In genomic region chr6:31738048-31738979, GRCh38 we compare ENCODE assay signal across 8 cellular contexts. TPM values are rescaled to one million over a fixed set of nuclear protein-coding genes. Genes with fewer than 3 reads are reported as not detected.
DNase-seq lines count a peak whose midpoint lies in the region; ATAC-seq and TF ChIP-seq lines count a peak whose summit lies in the region.

No MANE protein-coding gene starts in this region.

- ATAC-seq in GM21381 (IDR thresholded peaks at IDR 0.05; ENCODE audit: unreplicated experiment): no peak

- H3K4me3 ChIP-seq in Jurkat, Clone E6-1 (ENCODE audit: low read length): peak overlapping the region; percentile 98
- H3K4me3 ChIP-seq in SJCRH30: peak overlapping the region; percentile 31
- H3K4me3 ChIP-seq in spleen: peak overlapping the region in 7 of 8 donors; percentile 9 to 95 (median 82)

- no peaks in the 10 kb centered on the region for H3K9me3 ChIP-seq in SJCRH30 (replicated peaks)
- H3K9me3 ChIP-seq in spleen: no peaks in the 10 kb centered on the region

- intact Hi-C loops in spleen (cut with DNase I; ENCODE audit: low total_unique reads) (loop anchor here (10.0 kb wide), 2 partner anchors 56 to 86 kb away; partner anchors contain the start of genes HSPA1B and VARS1), posterior vena cava (cut with DNase I) (loop anchor here in 1 of 2 donors (10.0 kb wide), 1 partner anchor 56 kb away; the partner anchor contains the start of gene VARS1)

- in situ Hi-C loops in G401 (cut with HindIII; ENCODE audit: low sequenced_read_pairs): no loop called here

- H3K27me3 ChIP-seq in SJCRH30: no peaks in the 10 kb centered on the region
- H3K27me3 ChIP-seq in spleen (replicated peaks in 1 of 7): no peaks in the 10 kb centered on the region

- TF ChIP-seq POLR2A in spleen (IDR thresholded peaks at IDR 0.05): peak in 1 of 3 donors; percentile 28

- H3K36me3 ChIP-seq in SJCRH30 (peaks cover 9% of the 10 kb centered on the region), spleen (peaks cover 0 to 22% (median 8%) of the 10 kb centered on the region in 6 donors)

- peak in 5 of 11 experiments; percentile 9 to 35 (median 23) for TF ChIP-seq CTCF in spleen (IDR thresholded peaks at IDR 0.05 in 8 of 11, conservative IDR thresholded peaks at IDR 0.05 in 3 of 11)

- DNase-seq in G401 (ENCODE audit: low spot score): peak; percentile 39
- peak; percentile 98 for DNase-seq in Jurkat, Clone E6-1 (ENCODE audit: low read depth, low spot score)
- peak; percentile 67 to 80 for DNase-seq in SJCRH30
- peak; percentile 13 to 34 for DNase-seq in hippocampal formation (lab: John Stamatoyannopoulos, UW)
- DNase-seq in spleen: peak; percentile 90
- no peak for DNase-seq in posterior vena cava (ENCODE audit: low spot score)

- WGBS in adipose tissue, 3 donors: 5 to 8% (median 8%) methylated on average over 6 of the region's 6 CpGs
- 3 to 6% (median 4%) methylated on average over 6 of the region's 6 CpGs for WGBS in spleen, 5 donors

- peak overlapping the region; percentile 70 for H3K27ac ChIP-seq in SJCRH30
- H3K27ac ChIP-seq in adipose tissue (ENCODE audit: low read depth, low read length): peak overlapping the region; percentile 68
- H3K27ac ChIP-seq in spleen: peak overlapping the region; percentile 82 to 99 (median 96)

- H3K4me1 ChIP-seq in SJCRH30: peaks cover 23% of the 10 kb centered on the region
- peaks cover 40 to 69% (median 61%) of the 10 kb centered on the region in 6 donors for H3K4me1 ChIP-seq in spleen

RNA-seq across cellular contexts. Expression of gene MSH5, which starts 1.5 kb away (rescaled TPM):
- total RNA-seq in G401 (2014; rRNA removed; shearing (Covaris generic)): 3.2 and 7.1 TPM in 2 replicates
- 109 TPM for polyA plus RNA-seq in Jurkat, Clone E6-1 (2012; ENCODE audit: insufficient read depth, insufficient read length)
- 12.9 and 13.4 TPM in 2 replicates for total RNA-seq in SJCRH30 (2014; rRNA removed; shearing (Covaris generic))
- polyA plus RNA-seq in adipose tissue (1 to 10 TPM; 2.4 to 4.4 (median 3.9) TPM), spleen (10 to 100 TPM; 11.2 to 26.7 (median 23.1) TPM)
- total RNA-seq in spleen (10 to 100 TPM; 20.2 to 35.2 (median 27.6) TPM), posterior vena cava (1 to 10 TPM; 7.7 to 9.8 TPM)

RNA-seq across cellular contexts. Expression of gene CLIC1, which starts 2.0 kb away (rescaled TPM):
- total RNA-seq in G401 (2014; rRNA removed; shearing (Covaris generic)): 868 and 869 TPM in 2 replicates
- 526 TPM for polyA plus RNA-seq in Jurkat, Clone E6-1 (2012; ENCODE audit: insufficient read depth, insufficient read length)
- total RNA-seq in SJCRH30 (2014; rRNA removed; shearing (Covaris generic)): 210 and 234 TPM in 2 replicates
- polyA plus RNA-seq in adipose tissue (100 to 1,000 TPM; 140 to 335 (median 301) TPM), spleen (100 to 1,000 TPM; 321 to 447 (median 388) TPM)
- total RNA-seq in spleen (100 to 1,000 TPM; 296 to 392 (median 326) TPM), posterior vena cava (100 to 1,000 TPM; 272 to 402 TPM)

RNA-seq across cellular contexts. Expression of gene DDAH2, which starts 9.2 kb away (rescaled TPM):
- total RNA-seq in G401 (2014; rRNA removed; shearing (Covaris generic)): 141 and 183 TPM in 2 replicates
- polyA plus RNA-seq in Jurkat, Clone E6-1 (2012; ENCODE audit: insufficient read depth, insufficient read length): 75.5 TPM
- total RNA-seq in SJCRH30 (2014; rRNA removed; shearing (Covaris generic)): 39.1 and 42.7 TPM in 2 replicates
- polyA plus RNA-seq in adipose tissue (100 to 1,000 TPM in 2 of 3 donors, 10 to 100 TPM in 1; 21.9 to 213 (median 122) TPM), spleen (10 to 100 TPM; 67.1 to 84.7 (median 81.0) TPM)
- total RNA-seq in spleen (100 to 1,000 TPM in 1 of 7 donors, 10 to 100 TPM in 6; 63.0 to 116 (median 72.3) TPM), posterior vena cava (10 to 100 TPM; 88.3 to 97.4 TPM)

RNA-seq across cellular contexts. Expression of gene MPIG6B, which starts 15.1 kb away (rescaled TPM):
- not detected in 2 replicates for total RNA-seq in G401 (2014; rRNA removed; shearing (Covaris generic))
- polyA plus RNA-seq in Jurkat, Clone E6-1 (2012; ENCODE audit: insufficient read depth, insufficient read length): 2.3 TPM
- total RNA-seq in SJCRH30 (2014; rRNA removed; shearing (Covaris generic)): 0.47 TPM in 1 of 2 replicates, not detected in the other
- polyA plus RNA-seq in adipose tissue (under 1 TPM in 2 of 3 donors, not detected in 1; 0.06 to 0.22 TPM), spleen (under 1 TPM; 0.46 to 0.61 (median 0.48) TPM)
- total RNA-seq in spleen (10 to 100 TPM in 4 of 7 donors, 1 to 10 TPM in 3; 7.9 to 15.1 (median 10.6) TPM), posterior vena cava (1 to 10 TPM in 1 of 2 donors, under 1 TPM in 1; 0.52 to 1.1 TPM)

RNA-seq across cellular contexts. Expression of gene LY6G6C, which starts 16.8 kb away (rescaled TPM):
- not detected in 2 replicates for total RNA-seq in G401 (2014; rRNA removed; shearing (Covaris generic))
- polyA plus RNA-seq in Jurkat, Clone E6-1 (2012; ENCODE audit: insufficient read depth, insufficient read length): not detected
- not detected in 2 replicates for total RNA-seq in SJCRH30 (2014; rRNA removed; shearing (Covaris generic))
- under 1 TPM in 1 of 3 donors, not detected in 2; 0.16 TPM for polyA plus RNA-seq in adipose tissue
- under 1 TPM in 2 of 7 donors, not detected in 5; 0.49 to 0.77 TPM for total RNA-seq in spleen
- polyA plus RNA-seq in spleen: not detected
- not detected for total RNA-seq in posterior vena cava

Comparison
In these comparisons a context has a peak if more than half of its experiments do, and no peak if none do; other contexts are left out.
1. H3K4me3 ChIP-seq: peak in every context shown above with its lines; median percentile 98 in Jurkat, Clone E6-1; 82 in spleen; 31 in SJCRH30.